20 cellular contexts compared by ENCODE assay signal in the genomic region with DNA sequence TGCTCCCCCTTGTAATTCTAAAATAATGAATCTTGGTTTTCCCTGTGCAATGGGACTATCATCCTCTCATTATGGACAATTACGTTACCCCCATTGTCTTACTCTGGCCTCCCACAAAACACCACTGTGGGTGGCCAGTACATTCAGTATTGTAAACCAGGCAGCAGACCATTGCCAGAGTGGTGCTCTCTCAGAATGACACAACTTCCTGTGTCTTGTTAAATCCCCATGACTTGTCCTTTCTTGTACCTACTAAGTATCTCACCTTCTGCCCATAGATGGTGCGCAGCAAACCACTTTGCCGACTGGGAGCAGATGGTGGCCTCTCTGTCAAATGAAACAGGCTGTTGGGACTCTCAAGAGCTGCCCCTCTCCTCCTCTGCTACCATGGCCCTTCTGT.
DNase-seq lines count a peak whose midpoint lies in the region; ATAC-seq, FAIRE-seq and TF ChIP-seq lines count a peak whose summit lies in the region.
"Had no signal": no experiment of that assay in that cellular context is flagged by ENCODE, and none has a peak within 500 bp of the region (broad histone marks: within the 10 kb centered on the region; RNA-seq: fewer than 3 reads in every experiment).

No MANE protein-coding gene starts in this region.

- no peak for TF ChIP-seq CTCF in WERI-Rb-1 (IDR thresholded peaks at IDR 0.05; ENCODE audit: low read depth, low read length)
- TF ChIP-seq CTCF in sigmoid colon (IDR thresholded peaks at IDR 0.05) = no peak

- H3K27ac ChIP-seq in WERI-Rb-1 (no peak overlapping the region), sigmoid colon (no peak overlapping the region)
- H3K27ac ChIP-seq: C4-2B had no signal

- H3K36me3 ChIP-seq in WERI-Rb-1 (no peaks in the 10 kb centered on the region), sigmoid colon (no peaks in the 10 kb centered on the region)
- H3K36me3 ChIP-seq: HAP-1 had no signal

- WGBS in sigmoid colon, 2 donors = 91% methylated on average over 3 of the region's 3 CpGs

- H3K4me1 ChIP-seq in sigmoid colon = no peaks in the 10 kb centered on the region
- H3K4me1 ChIP-seq: HAP-1 had no signal

- peak; percentile 68 for ATAC-seq in HG02610 (IDR thresholded peaks at IDR 0.05; ENCODE audit: unreplicated experiment)

- no peaks in the 10 kb centered on the region for H3K27me3 ChIP-seq in WERI-Rb-1 (ENCODE audit: insufficient read depth, low read depth, severe bottlenecking)
- H3K27me3 ChIP-seq in sigmoid colon = no peaks in the 10 kb centered on the region

- TF ChIP-seq POLR2A in GM12892 (IDR thresholded peaks at IDR 0.05; ENCODE audit: low read depth, low read length) (no peak), sigmoid colon (IDR thresholded peaks at IDR 0.05) (no peak)

- intact Hi-C loops in sigmoid colon (cut with DNase I) = no loop called here

- DNase-seq in GM12892 (ENCODE audit: insufficient read length) (no peak), WERI-Rb-1 (peak; percentile 37), A172 (ENCODE audit: low spot score) (no peak), putamen (ENCODE audit: low spot score) (no peak), sigmoid colon (no peak)
- DNase-seq: ACHN; AML-193; Caco-2; CD4-positive, alpha-beta T cell; GDM1; Kasumi-1; KG1 had no signal

- TF ChIP-seq EP300 in sigmoid colon (IDR thresholded peaks at IDR 0.05) = no peak

- peak; percentile 21 for FAIRE-seq in GM12892 (lab: Jason Lieb, UNC)
- FAIRE-seq: A204.1, D721Med, GM12891, GM18507, GM19239 had no signal

- H3K4me3 ChIP-seq in WERI-Rb-1 (ENCODE audit: low read depth, low read length) (no peak overlapping the region), sigmoid colon (no peak overlapping the region)
- H3K4me3 ChIP-seq: HAP-1 had no signal

- H3K9me3 ChIP-seq in WERI-Rb-1 (ENCODE audit: severe bottlenecking) = no peaks in the 10 kb centered on the region
- no peaks in the 10 kb centered on the region for H3K9me3 ChIP-seq in sigmoid colon
- H3K9me3 ChIP-seq: Caco-2, HAP-1 had no signal
